ENCODE assay signal across 1 cellular context in genomic region chr1:34650800-34651199, GRCh38.
A peak's percentile ranks its signal among the peaks of the same experiment; 100 is the strongest.
TF ChIP-seq lines count a peak whose summit lies in the region.

No MANE protein-coding gene starts in this region.

TF ChIP-seq in K562, 482 proteins besides CTCF, POLR2A, EP300 and RAD21 (continued from another document):
- 0 out of 2 replicates have a peak, but pooled peaks have one; percentile 18 for TF ChIP-seq MGA (IDR thresholded peaks at IDR 0.05)
